Comparison of ENCODE assay signal across 2 cellular contexts in the genomic region with DNA sequence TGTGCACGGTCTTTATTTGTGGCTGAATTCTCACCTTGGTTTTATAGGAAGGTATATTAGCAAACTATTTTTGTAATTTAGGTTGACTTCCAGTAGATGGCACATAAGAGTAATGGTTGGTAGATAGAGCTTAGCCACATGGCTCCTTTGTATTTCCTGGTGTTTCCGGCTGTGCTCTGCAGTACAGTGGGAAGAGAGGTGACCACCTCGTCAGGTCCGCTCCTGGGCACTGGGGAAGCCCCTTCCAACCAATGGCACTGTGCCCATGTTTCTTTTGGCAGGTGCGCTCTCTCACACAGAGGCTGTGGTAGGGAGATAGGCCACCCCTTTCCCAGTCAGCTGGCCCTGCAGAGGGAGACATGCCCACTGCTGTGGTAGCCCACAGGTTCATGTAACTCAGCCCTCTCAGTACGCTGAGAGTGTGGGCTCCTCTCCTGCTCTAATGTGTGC.
TF ChIP-seq lines count a peak whose summit lies in the region.

No MANE protein-coding gene starts in this region.

TF ChIP-seq in IMR-90, 13 proteins besides CTCF, POLR2A, EP300 and RAD21 (continued from another document):
- TF ChIP-seq, protein P1, sequence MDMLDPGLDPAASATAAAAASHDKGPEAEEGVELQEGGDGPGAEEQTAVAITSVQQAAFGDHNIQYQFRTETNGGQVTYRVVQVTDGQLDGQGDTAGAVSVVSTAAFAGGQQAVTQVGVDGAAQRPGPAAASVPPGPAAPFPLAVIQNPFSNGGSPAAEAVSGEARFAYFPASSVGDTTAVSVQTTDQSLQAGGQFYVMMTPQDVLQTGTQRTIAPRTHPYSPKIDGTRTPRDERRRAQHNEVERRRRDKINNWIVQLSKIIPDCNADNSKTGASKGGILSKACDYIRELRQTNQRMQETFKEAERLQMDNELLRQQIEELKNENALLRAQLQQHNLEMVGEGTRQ (IDR thresholded peaks at IDR 0.05; ENCODE audit: low read depth, low read length) = no peak
- no peak for TF ChIP-seq FOS (IDR thresholded peaks at IDR 0.05; ENCODE audit: low read depth, low read length)
- TF ChIP-seq BHLHE40 (IDR thresholded peaks at IDR 0.05; ENCODE audit: low read depth, low read length) = no peak
- no peak for TF ChIP-seq MXI1 (IDR thresholded peaks at IDR 0.05; ENCODE audit: borderline replicate concordance, low read depth, low read length)
- TF ChIP-seq NFE2L2 (IDR thresholded peaks at IDR 0.05; ENCODE audit: low read depth, low read length) = no peak
- TF ChIP-seq SMC3 (IDR thresholded peaks at IDR 0.05; ENCODE audit: low read depth, low read length) = no peak
- no peak for TF ChIP-seq CHD1 (IDR thresholded peaks at IDR 0.05; ENCODE audit: low read depth, low read length)
- TF ChIP-seq MAZ (IDR thresholded peaks at IDR 0.05; ENCODE audit: borderline replicate concordance, low read depth, low read length) = no peak
- no peak for TF ChIP-seq RCOR1 (IDR thresholded peaks at IDR 0.05; ENCODE audit: insufficient replicate concordance, low read length)
- TF ChIP-seq CEBPB (IDR thresholded peaks at IDR 0.05; ENCODE audit: low read depth, low read length) = no peak
- TF ChIP-seq, protein P2, sequence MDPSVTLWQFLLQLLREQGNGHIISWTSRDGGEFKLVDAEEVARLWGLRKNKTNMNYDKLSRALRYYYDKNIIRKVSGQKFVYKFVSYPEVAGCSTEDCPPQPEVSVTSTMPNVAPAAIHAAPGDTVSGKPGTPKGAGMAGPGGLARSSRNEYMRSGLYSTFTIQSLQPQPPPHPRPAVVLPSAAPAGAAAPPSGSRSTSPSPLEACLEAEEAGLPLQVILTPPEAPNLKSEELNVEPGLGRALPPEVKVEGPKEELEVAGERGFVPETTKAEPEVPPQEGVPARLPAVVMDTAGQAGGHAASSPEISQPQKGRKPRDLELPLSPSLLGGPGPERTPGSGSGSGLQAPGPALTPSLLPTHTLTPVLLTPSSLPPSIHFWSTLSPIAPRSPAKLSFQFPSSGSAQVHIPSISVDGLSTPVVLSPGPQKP (IDR thresholded peaks at IDR 0.05; ENCODE audit: borderline replicate concordance, low read depth, low read length) = no peak

TF ChIP-seq in GM12878, 131 proteins besides CTCF, POLR2A, EP300 and RAD21 (continued from another document):
- TF ChIP-seq, protein P3, sequence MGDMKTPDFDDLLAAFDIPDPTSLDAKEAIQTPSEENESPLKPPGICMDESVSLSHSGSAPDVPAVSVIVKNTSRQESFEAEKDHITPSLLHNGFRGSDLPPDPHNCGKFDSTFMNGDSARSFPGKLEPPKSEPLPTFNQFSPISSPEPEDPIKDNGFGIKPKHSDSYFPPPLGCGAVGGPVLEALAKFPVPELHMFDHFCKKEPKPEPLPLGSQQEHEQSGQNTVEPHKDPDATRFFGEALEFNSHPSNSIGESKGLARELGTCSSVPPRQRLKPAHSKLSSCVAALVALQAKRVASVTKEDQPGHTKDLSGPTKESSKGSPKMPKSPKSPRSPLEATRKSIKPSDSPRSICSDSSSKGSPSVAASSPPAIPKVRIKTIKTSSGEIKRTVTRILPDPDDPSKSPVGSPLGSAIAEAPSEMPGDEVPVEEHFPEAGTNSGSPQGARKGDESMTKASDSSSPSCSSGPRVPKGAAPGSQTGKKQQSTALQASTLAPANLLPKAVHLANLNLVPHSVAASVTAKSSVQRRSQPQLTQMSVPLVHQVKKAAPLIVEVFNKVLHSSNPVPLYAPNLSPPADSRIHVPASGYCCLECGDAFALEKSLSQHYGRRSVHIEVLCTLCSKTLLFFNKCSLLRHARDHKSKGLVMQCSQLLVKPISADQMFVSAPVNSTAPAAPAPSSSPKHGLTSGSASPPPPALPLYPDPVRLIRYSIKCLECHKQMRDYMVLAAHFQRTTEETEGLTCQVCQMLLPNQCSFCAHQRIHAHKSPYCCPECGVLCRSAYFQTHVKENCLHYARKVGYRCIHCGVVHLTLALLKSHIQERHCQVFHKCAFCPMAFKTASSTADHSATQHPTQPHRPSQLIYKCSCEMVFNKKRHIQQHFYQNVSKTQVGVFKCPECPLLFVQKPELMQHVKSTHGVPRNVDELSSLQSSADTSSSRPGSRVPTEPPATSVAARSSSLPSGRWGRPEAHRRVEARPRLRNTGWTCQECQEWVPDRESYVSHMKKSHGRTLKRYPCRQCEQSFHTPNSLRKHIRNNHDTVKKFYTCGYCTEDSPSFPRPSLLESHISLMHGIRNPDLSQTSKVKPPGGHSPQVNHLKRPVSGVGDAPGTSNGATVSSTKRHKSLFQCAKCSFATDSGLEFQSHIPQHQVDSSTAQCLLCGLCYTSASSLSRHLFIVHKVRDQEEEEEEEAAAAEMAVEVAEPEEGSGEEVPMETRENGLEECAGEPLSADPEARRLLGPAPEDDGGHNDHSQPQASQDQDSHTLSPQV (IDR thresholded peaks at IDR 0.05) = no peak
